Comparison of ENCODE assay signal across 25 cellular contexts in genomic region chr11:70460111-70460510, GRCh38.
"Had no signal": no experiment of that assay in that cellular context is flagged by ENCODE, and none has a peak within 500 bp of the region (broad histone marks: within the 10 kb centered on the region; RNA-seq: fewer than 3 reads in every experiment).

No MANE protein-coding gene starts in this region.

- H3K36me3 ChIP-seq: brain microvascular endothelial cell, cardiac muscle cell had no signal

- H3K27ac Mint-ChIP-seq: activated B cell treated with CpG ODN at 0.5 μM for 24 hours; activated CD4-positive, alpha-beta T cell treated with anti-CD3 and anti-CD28 coated beads, Interleukin-2, amount 10 ng/mL, durations not matched to agents 24 days and 14 days; activated CD8-positive, alpha-beta memory T cell treated with anti-CD3 and anti-CD28 coated beads, Interleukin-2, amount 10 ng/mL, durations not matched to agents 7 days and 5 days; activated naive CD4-positive, alpha-beta T cell treated with anti-CD3 and anti-CD28 coated beads, Interleukin-2, amount 50 U/mL, for 24 hours; activated naive CD8-positive, alpha-beta T cell treated with anti-CD3 and anti-CD28 coated beads, Interleukin-2, amount 50 U/mL, for 24 hours; activated T-cell treated with anti-CD3 and anti-CD28 coated beads, Interleukin-2, amount 50 U/mL, for 24 hours; activated T-helper 1 cell treated with anti-CD3 and anti-CD28 coated beads, Interleukin-12 subunit alpha, Interleukin-12 subunit beta, Interleukin-2, Interleukin-4 antibody, amounts not matched to agents 30 ng/mL and 10 ng/mL and 1 ng/mL, durations not matched to agents 14 hours and 24 hours and 36 hours; T-helper 17 cell had no signal

- H3K9me3 Mint-ChIP-seq: activated B cell treated with CpG ODN at 0.5 μM for 24 hours; activated CD4-positive, alpha-beta T cell treated with anti-CD3 and anti-CD28 coated beads, Interleukin-2, amount 10 ng/mL, durations not matched to agents 24 days and 14 days; activated naive CD4-positive, alpha-beta T cell treated with anti-CD3 and anti-CD28 coated beads, Interleukin-2, amount 50 U/mL, for 24 hours; activated naive CD8-positive, alpha-beta T cell treated with anti-CD3 and anti-CD28 coated beads, Interleukin-2, amount 50 U/mL, for 24 hours; activated T-cell treated with anti-CD3 and anti-CD28 coated beads, Interleukin-2, amount 50 U/mL, for 24 hours; activated T-helper 1 cell treated with anti-CD3 and anti-CD28 coated beads, Interleukin-12 subunit alpha, Interleukin-12 subunit beta, Interleukin-2, Interleukin-4 antibody, amounts not matched to agents 30 ng/mL and 10 ng/mL and 1 ng/mL, durations not matched to agents 14 hours and 24 hours and 36 hours had no signal

- ATAC-seq: activated CD8-positive, alpha-beta memory T cell treated with anti-CD3 and anti-CD28 coated beads, Interleukin-2, amount 10 ng/mL, durations not matched to agents 7 days and 5 days; activated naive CD8-positive, alpha-beta T cell treated with anti-CD3 and anti-CD28 coated beads, Interleukin-2, amount 50 U/mL, for 24 hours; T-helper 17 cell had no signal

- H3K4me3 ChIP-seq: cardiac muscle cell had no signal

- DNase-seq: activated B cell treated with CpG ODN at 0.5 μM for 24 hours; activated CD4-positive, alpha-beta T cell treated with anti-CD3 and anti-CD28 coated beads for 1 hour; activated CD4-positive, alpha-beta T cell treated with anti-CD3 and anti-CD28 coated beads, Interleukin-2, amount 10 ng/mL, durations not matched to agents 24 days and 14 days; activated CD4-positive, alpha-beta T cell treated with anti-CD3 and anti-CD28 coated beads, Interleukin-2, amount 50 U/mL, for 48 hours; activated CD8-positive, alpha-beta memory T cell treated with anti-CD3 and anti-CD28 coated beads, Interleukin-2, amount 10 ng/mL, durations not matched to agents 7 days and 5 days; activated effector memory CD4-positive, alpha-beta T cell treated with Interleukin-2 at 50 U/mL for 16 hours; activated naive CD4-positive, alpha-beta T cell; activated naive CD8-positive, alpha-beta T cell treated with anti-CD3 and anti-CD28 coated beads, Interleukin-2, amount 50 U/mL, for 24 hours; activated T-cell treated with anti-CD3 and anti-CD28 coated beads, Interleukin-2, amount 50 U/mL, for 24 hours; amniotic stem cell; brain microvascular endothelial cell; cerebellar nuclear complex; NCI-H1417 treated with DMSO at 0.1 percent for 48 hours; NCI-H1694; NCI-H2029; NCI-H2107; NCI-H345; NCI-H510A treated with DMSO at 0.1 percent for 48 hours; SIG-M5; T-helper 17 cell; T-helper 9 cell had no signal

- H3K27ac ChIP-seq: brain microvascular endothelial cell, cardiac muscle cell had no signal

- H3K36me3 Mint-ChIP-seq: activated CD8-positive, alpha-beta memory T cell treated with anti-CD3 and anti-CD28 coated beads, Interleukin-2, amount 10 ng/mL, durations not matched to agents 7 days and 5 days; activated naive CD4-positive, alpha-beta T cell treated with anti-CD3 and anti-CD28 coated beads, Interleukin-2, amount 50 U/mL, for 24 hours had no signal

- H3K4me1 Mint-ChIP-seq: activated CD4-positive, alpha-beta T cell treated with anti-CD3 and anti-CD28 coated beads, Interleukin-2, amount 10 ng/mL, durations not matched to agents 24 days and 14 days; activated CD8-positive, alpha-beta memory T cell treated with anti-CD3 and anti-CD28 coated beads, Interleukin-2, amount 10 ng/mL, durations not matched to agents 7 days and 5 days; T-helper 17 cell had no signal

- H3K27me3 Mint-ChIP-seq: activated CD4-positive, alpha-beta T cell treated with anti-CD3 and anti-CD28 coated beads, Interleukin-2, amount 10 ng/mL, durations not matched to agents 24 days and 14 days had no signal

- H3K27me3 ChIP-seq: cardiac muscle cell had no signal

- H3K4me3 Mint-ChIP-seq: activated B cell treated with CpG ODN at 0.5 μM for 24 hours; activated CD4-positive, alpha-beta T cell treated with anti-CD3 and anti-CD28 coated beads, Interleukin-2, amount 10 ng/mL, durations not matched to agents 24 days and 14 days; activated CD8-positive, alpha-beta memory T cell treated with anti-CD3 and anti-CD28 coated beads, Interleukin-2, amount 10 ng/mL, durations not matched to agents 7 days and 5 days; activated naive CD4-positive, alpha-beta T cell treated with anti-CD3 and anti-CD28 coated beads, Interleukin-2, amount 50 U/mL, for 24 hours; activated naive CD8-positive, alpha-beta T cell treated with anti-CD3 and anti-CD28 coated beads, Interleukin-2, amount 50 U/mL, for 24 hours; activated T-cell treated with anti-CD3 and anti-CD28 coated beads, Interleukin-2, amount 50 U/mL, for 24 hours; activated T-helper 1 cell treated with anti-CD3 and anti-CD28 coated beads, Interleukin-12 subunit alpha, Interleukin-12 subunit beta, Interleukin-2, Interleukin-4 antibody, amounts not matched to agents 30 ng/mL and 10 ng/mL and 1 ng/mL, durations not matched to agents 14 hours and 24 hours and 36 hours; T-helper 17 cell had no signal

- FAIRE-seq: astrocyte had no signal
